In the genomic region with DNA sequence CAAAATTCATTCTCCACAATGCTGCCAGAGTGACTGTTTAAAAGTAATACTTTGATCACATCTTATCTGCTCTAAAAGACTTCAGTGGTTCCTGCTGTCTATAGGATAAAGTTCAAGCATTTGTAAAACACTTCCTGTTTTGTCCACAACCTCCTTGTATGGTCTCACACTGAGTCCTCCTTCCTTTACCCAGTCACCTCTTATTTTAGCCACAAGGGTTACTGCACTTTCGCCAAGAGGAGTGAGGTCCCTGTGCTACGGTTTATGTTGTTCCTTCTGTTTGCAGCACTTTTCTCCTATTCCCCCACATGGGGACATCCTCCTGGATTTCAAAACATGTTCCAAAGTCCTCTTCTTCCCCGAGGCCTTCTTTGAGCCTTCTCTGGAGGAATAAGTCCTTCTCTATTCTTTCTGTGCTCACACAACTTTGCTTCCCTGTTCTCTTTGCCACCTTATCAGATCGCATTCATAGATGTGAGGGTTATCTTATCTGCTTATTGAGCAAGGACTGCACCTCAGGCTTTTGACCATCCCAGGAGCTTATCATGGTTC, we compare ENCODE assay signal across 1 cellular context.
TF ChIP-seq lines count a peak whose summit lies in the region.

No MANE protein-coding gene starts in this region.

TF ChIP-seq in GM23338, 12 proteins besides CTCF, POLR2A, EP300 and RAD21 (continued from another document):
- TF ChIP-seq, protein P1, sequence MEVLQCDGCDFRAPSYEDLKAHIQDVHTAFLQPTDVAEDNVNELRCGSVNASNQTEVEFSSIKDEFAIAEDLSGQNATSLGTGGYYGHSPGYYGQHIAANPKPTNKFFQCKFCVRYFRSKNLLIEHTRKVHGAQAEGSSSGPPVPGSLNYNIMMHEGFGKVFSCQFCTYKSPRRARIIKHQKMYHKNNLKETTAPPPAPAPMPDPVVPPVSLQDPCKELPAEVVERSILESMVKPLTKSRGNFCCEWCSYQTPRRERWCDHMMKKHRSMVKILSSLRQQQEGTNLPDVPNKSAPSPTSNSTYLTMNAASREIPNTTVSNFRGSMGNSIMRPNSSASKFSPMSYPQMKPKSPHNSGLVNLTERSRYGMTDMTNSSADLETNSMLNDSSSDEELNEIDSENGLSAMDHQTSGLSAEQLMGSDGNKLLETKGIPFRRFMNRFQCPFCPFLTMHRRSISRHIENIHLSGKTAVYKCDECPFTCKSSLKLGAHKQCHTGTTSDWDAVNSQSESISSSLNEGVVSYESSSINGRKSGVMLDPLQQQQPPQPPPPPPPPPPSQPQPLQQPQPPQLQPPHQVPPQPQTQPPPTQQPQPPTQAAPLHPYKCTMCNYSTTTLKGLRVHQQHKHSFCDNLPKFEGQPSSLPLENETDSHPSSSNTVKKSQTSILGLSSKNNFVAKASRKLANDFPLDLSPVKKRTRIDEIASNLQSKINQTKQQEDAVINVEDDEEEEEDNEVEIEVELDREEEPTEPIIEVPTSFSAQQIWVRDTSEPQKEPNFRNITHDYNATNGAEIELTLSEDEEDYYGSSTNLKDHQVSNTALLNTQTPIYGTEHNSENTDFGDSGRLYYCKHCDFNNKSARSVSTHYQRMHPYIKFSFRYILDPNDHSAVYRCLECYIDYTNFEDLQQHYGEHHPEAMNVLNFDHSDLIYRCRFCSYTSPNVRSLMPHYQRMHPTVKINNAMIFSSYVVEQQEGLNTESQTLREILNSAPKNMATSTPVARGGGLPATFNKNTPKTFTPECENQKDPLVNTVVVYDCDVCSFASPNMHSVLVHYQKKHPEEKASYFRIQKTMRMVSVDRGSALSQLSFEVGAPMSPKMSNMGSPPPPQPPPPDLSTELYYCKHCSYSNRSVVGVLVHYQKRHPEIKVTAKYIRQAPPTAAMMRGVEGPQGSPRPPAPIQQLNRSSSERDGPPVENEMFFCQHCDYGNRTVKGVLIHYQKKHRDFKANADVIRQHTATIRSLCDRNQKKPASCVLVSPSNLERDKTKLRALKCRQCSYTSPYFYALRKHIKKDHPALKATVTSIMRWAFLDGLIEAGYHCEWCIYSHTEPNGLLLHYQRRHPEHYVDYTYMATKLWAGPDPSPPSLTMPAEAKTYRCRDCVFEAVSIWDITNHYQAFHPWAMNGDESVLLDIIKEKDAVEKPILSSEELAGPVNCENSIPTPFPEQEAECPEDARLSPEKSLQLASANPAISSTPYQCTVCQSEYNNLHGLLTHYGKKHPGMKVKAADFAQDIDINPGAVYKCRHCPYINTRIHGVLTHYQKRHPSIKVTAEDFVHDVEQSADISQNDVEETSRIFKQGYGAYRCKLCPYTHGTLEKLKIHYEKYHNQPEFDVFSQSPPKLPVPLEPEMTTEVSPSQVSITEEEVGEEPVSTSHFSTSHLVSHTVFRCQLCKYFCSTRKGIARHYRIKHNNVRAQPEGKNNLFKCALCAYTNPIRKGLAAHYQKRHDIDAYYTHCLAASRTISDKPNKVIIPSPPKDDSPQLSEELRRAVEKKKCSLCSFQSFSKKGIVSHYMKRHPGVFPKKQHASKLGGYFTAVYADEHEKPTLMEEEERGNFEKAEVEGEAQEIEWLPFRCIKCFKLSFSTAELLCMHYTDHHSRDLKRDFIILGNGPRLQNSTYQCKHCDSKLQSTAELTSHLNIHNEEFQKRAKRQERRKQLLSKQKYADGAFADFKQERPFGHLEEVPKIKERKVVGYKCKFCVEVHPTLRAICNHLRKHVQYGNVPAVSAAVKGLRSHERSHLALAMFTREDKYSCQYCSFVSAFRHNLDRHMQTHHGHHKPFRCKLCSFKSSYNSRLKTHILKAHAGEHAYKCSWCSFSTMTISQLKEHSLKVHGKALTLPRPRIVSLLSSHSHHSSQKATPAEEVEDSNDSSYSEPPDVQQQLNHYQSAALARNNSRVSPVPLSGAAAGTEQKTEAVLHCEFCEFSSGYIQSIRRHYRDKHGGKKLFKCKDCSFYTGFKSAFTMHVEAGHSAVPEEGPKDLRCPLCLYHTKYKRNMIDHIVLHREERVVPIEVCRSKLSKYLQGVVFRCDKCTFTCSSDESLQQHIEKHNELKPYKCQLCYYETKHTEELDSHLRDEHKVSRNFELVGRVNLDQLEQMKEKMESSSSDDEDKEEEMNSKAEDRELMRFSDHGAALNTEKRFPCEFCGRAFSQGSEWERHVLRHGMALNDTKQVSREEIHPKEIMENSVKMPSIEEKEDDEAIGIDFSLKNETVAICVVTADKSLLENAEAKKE (CRISPR knock-in tag; IDR thresholded peaks at IDR 0.05), result no peak
- TF ChIP-seq NANOG (IDR thresholded peaks at IDR 0.05; ENCODE audit: borderline replicate concordance) (no peak), CREB1 (CRISPR knock-in tag; IDR thresholded peaks at IDR 0.05; ENCODE audit: low read depth) (no peak), STAT1 (IDR thresholded peaks at IDR 0.05; ENCODE audit: unreplicated experiment) (no peak), ZNF114 (CRISPR knock-in tag; IDR thresholded peaks at IDR 0.05) (no peak), ZNF331 (CRISPR knock-in tag; IDR thresholded peaks at IDR 0.05; ENCODE audit: low read depth) (no peak)
- TF ChIP-seq, protein P2, sequence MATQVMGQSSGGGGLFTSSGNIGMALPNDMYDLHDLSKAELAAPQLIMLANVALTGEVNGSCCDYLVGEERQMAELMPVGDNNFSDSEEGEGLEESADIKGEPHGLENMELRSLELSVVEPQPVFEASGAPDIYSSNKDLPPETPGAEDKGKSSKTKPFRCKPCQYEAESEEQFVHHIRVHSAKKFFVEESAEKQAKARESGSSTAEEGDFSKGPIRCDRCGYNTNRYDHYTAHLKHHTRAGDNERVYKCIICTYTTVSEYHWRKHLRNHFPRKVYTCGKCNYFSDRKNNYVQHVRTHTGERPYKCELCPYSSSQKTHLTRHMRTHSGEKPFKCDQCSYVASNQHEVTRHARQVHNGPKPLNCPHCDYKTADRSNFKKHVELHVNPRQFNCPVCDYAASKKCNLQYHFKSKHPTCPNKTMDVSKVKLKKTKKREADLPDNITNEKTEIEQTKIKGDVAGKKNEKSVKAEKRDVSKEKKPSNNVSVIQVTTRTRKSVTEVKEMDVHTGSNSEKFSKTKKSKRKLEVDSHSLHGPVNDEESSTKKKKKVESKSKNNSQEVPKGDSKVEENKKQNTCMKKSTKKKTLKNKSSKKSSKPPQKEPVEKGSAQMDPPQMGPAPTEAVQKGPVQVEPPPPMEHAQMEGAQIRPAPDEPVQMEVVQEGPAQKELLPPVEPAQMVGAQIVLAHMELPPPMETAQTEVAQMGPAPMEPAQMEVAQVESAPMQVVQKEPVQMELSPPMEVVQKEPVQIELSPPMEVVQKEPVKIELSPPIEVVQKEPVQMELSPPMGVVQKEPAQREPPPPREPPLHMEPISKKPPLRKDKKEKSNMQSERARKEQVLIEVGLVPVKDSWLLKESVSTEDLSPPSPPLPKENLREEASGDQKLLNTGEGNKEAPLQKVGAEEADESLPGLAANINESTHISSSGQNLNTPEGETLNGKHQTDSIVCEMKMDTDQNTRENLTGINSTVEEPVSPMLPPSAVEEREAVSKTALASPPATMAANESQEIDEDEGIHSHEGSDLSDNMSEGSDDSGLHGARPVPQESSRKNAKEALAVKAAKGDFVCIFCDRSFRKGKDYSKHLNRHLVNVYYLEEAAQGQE (IDR thresholded peaks at IDR 0.05; ENCODE audit: unreplicated experiment), result no peak
TF ChIP-seq in GM23338: peak in this region for 0.
